ENCODE assay signal across 8 cellular contexts in genomic region chr1:43650306-43650941, GRCh38. TPM values are rescaled to one million over a fixed set of nuclear protein-coding genes. Genes with fewer than 3 reads are reported as not detected.
DNase-seq lines count a peak whose midpoint lies in the region; ATAC-seq and TF ChIP-seq lines count a peak whose summit lies in the region.

No MANE protein-coding gene starts in this region.

- no TSS peak for BruUV-seq in Calu3 (replicated peaks; lab: Mats Ljungman, UMichigan)

- H3K4me1 ChIP-seq in HUES48 (ENCODE audit: control insufficient read depth, insufficient read depth, low read length) (peaks cover 22% of the 10 kb centered on the region), NT2/D1 (ENCODE audit: insufficient read depth, insufficient read length) (peaks cover 6% of the 10 kb centered on the region), mononuclear cell (ENCODE audit: insufficient read depth, low read length) (peaks cover 45% of the 10 kb centered on the region)

- peak overlapping the region; percentile 89 for H3K9ac ChIP-seq in HUES48 (ENCODE audit: low read depth, low read length)
- H3K9ac ChIP-seq in NT2/D1 (ENCODE audit: insufficient read length, low read depth), result peak overlapping the region; percentile 99

- H3K27me3 ChIP-seq in HUES48 (ENCODE audit: control insufficient read depth, insufficient read depth, low read length) (no peaks in the 10 kb centered on the region), NT2/D1 (ENCODE audit: insufficient read depth, insufficient read length) (no peaks in the 10 kb centered on the region), mononuclear cell (ENCODE audit: insufficient read depth, low read length) (no peaks in the 10 kb centered on the region)

- H3K27me3 Mint-ChIP-seq in Calu3 (ENCODE audit: unreplicated experiment), result no peaks in the 10 kb centered on the region

- peak overlapping the region; percentile 92 for H3K4me3 Mint-ChIP-seq in Calu3 (ENCODE audit: low read depth, unreplicated experiment)

- peak overlapping the region; percentile 79 for H3K4me3 ChIP-seq in HUES48 (ENCODE audit: low read depth, low read length)
- peak overlapping the region; percentile 99 for H3K4me3 ChIP-seq in NT2/D1 (ENCODE audit: insufficient read length, low read depth)
- H3K4me3 ChIP-seq in mononuclear cell (ENCODE audit: low read length), result peak overlapping the region; percentile 74

- peaks cover 29% of the 10 kb centered on the region for H3K4me1 Mint-ChIP-seq in Calu3 (ENCODE audit: low read depth, unreplicated experiment)

- peak; percentile 68 for ATAC-seq in GM21423 (IDR thresholded peaks at IDR 0.05; ENCODE audit: unreplicated experiment)

- TF ChIP-seq CTCF in Calu3 (IDR thresholded peaks at IDR 0.05; ENCODE audit: unreplicated experiment), result no peak

- intact Hi-C loops in Calu3 (cut with micrococcal nuclease; ENCODE audit: unreplicated experiment), result loop anchor here (2.0 kb wide), 1 partner anchor 114 kb away; no protein-coding TSS in a partner anchor

- H3K9me3 Mint-ChIP-seq in Calu3 (ENCODE audit: low read depth, unreplicated experiment), result no peaks in the 10 kb centered on the region

- H3K27ac ChIP-seq in HUES48 (ENCODE audit: low read depth, low read length) (peak overlapping the region; percentile 95), epithelial cell of prostate (peak overlapping the region; percentile 91)

- CTCF ChIA-PET in Calu3 (lab: Charles Lee), result interaction anchor here (0.5 to 2.0 kb wide), 13 partner anchors 8 to 338 kb away, joined by 3 to 8 read pairs (median 3); partner anchors contain the start of gene PTPRF

- H3K36me3 ChIP-seq in HUES48 (ENCODE audit: control insufficient read depth, insufficient read depth, low read length) (peaks cover 20% of the 10 kb centered on the region), NT2/D1 (ENCODE audit: insufficient read depth, insufficient read length, low read length) (peaks cover 25% of the 10 kb centered on the region)

- H3K27ac Mint-ChIP-seq in Calu3 (ENCODE audit: unreplicated experiment), result peak overlapping the region; percentile 96

- DNase-seq in Calu3 (peak; percentile 96), NT2/D1 (ENCODE audit: low read depth, low spot score) (peak; percentile 99), epithelial cell of prostate (ENCODE audit: low read depth, low spot score) (peak; percentile 93)
- peak; percentile 85 for DNase-seq in activated CD8-positive, alpha-beta memory T cell treated with anti-CD3 and anti-CD28 coated beads, Interleukin-2, amount 50 U/mL, for 4 hours
- peak; percentile 71 to 81 for DNase-seq in stimulated activated CD8-positive, alpha-beta memory T cell treated with anti-CD3 and anti-CD28 coated beads, Interleukin-4, amount 100 ng/mL, for 1 hour (ENCODE audit: low read depth in 2 of 2, low spot score in 1 of 2)

- no peaks in the 10 kb centered on the region for H3K9me3 ChIP-seq in HUES48 (ENCODE audit: control insufficient read depth, insufficient read depth, low read length)
- no peaks in the 10 kb centered on the region for H3K9me3 ChIP-seq in NT2/D1 (ENCODE audit: insufficient read depth, low read length)
- no peaks in the 10 kb centered on the region for H3K9me3 ChIP-seq in mononuclear cell (ENCODE audit: low read depth, low read length)

- peaks cover 53% of the 10 kb centered on the region for H3K36me3 Mint-ChIP-seq in Calu3 (ENCODE audit: insufficient read depth, unreplicated experiment)

RNA-seq across cellular contexts. Expression of gene KDM4A, which starts 0.5 kb away (rescaled TPM):
- total RNA-seq in Calu3 (2022) (46.4 and 47.9 TPM in 2 replicates), mononuclear cell (27.7 TPM)

RNA-seq across cellular contexts. Expression of gene ST3GAL3, which starts 56.9 kb away (rescaled TPM):
- 13.4 and 20.0 TPM in 2 replicates for total RNA-seq in Calu3 (2022)
- 10.8 TPM for total RNA-seq in mononuclear cell

Comparison
In these comparisons a context has a peak if more than half of its experiments do, and no peak if none do; other contexts are left out.
1. Peak in every context shown above with its lines: DNase-seq, ATAC-seq, H3K4me3 ChIP-seq and H3K27ac ChIP-seq.